Comparison of ENCODE assay signal across 18 cellular contexts in genomic region chr9:116471943-116472506, GRCh38.
DNase-seq lines count a peak whose midpoint lies in the region; ATAC-seq and TF ChIP-seq lines count a peak whose summit lies in the region.
"Had no signal": no experiment of that assay in that cellular context is flagged by ENCODE, and none has a peak within 500 bp of the region (broad histone marks: within the 10 kb centered on the region; RNA-seq: fewer than 3 reads in every experiment).

No MANE protein-coding gene starts in this region.

- H3K79me1 ChIP-seq in neuronal stem cell (ENCODE audit: low read depth, low read length), result no peaks in the 10 kb centered on the region

- H3K4ac ChIP-seq in neuronal stem cell (ENCODE audit: low read length), result no peak overlapping the region

- no peak overlapping the region for H3K4me2 ChIP-seq in neuronal stem cell (ENCODE audit: insufficient read depth, low read length, poor library complexity, severe bottlenecking)
- H3K4me2 ChIP-seq: A549 had no signal

- H3K9me3 Mint-ChIP-seq in activated CD4-positive, alpha-beta T cell treated with anti-CD3 and anti-CD28 coated beads, Interleukin-2, amount 10 ng/mL, durations not matched to agents 24 days and 14 days, result no peaks in the 10 kb centered on the region
- H3K9me3 Mint-ChIP-seq: activated naive CD4-positive, alpha-beta T cell treated with anti-CD3 and anti-CD28 coated beads for 36 hours; activated T-cell treated with anti-CD3 and anti-CD28 coated beads, Interleukin-2, amount 50 U/mL, for 24 hours had no signal

- 51% methylated on average over 7 of the region's 7 CpGs for WGBS in right cardiac atrium
- no CpG with 5 or more reads among the region's 7 CpGs for WGBS in neuronal stem cell (ENCODE audit: extremely low coverage in 2 of 2, insufficient read length in 2 of 2, insufficient replicate concordance in 1 of 2), 2 donors

- no peak for DNase-seq in right cardiac atrium
- DNase-seq in Right ventricle myocardium superior, result no peak
- peak; percentile 21 to 44 for DNase-seq in erythroblast (lab: John Stamatoyannopoulos, UW)
- DNase-seq in neuronal stem cell (ENCODE audit: low spot score), result no peak
- no peak for DNase-seq in SHP77 treated with DMSO at 0.1 percent for 48 hours (lab: John Stamatoyannopoulos, UW)
- no peak for DNase-seq in occipital lobe (lab: John Stamatoyannopoulos, UW)
- no peak for DNase-seq in activated CD4-positive, alpha-beta T cell treated with anti-CD3 and anti-CD28 coated beads, Interleukin-2, amount 10 ng/mL, durations not matched to agents 24 days and 14 days
- no peak for DNase-seq in Peyer's patch
- DNase-seq: activated CD4-positive, CD25-positive, alpha-beta regulatory T cell; activated naive CD4-positive, alpha-beta T cell treated with anti-CD3 and anti-CD28 coated beads for 36 hours; activated T-cell treated with anti-CD3 and anti-CD28 coated beads, Interleukin-2, amount 50 U/mL, for 24 hours; cerebellar nuclear complex; left lung; NCI-H1092 treated with DMSO at 0.1 percent for 48 hours; NK-92 treated with Interleukin-12 subunit alpha and Interleukin-12 subunit beta, amount 100 ng/mL, for 24 hours; stimulated activated naive CD4-positive, alpha-beta T cell had no signal

- H2BK5ac ChIP-seq in neuronal stem cell (ENCODE audit: low read length), result no peak overlapping the region

- H3K14ac ChIP-seq in neuronal stem cell (ENCODE audit: low read length), result no peak overlapping the region

- H3K23ac ChIP-seq in neuronal stem cell (ENCODE audit: low read depth, low read length, poor library complexity), result no peak overlapping the region

- H2AFZ ChIP-seq in neuronal stem cell (ENCODE audit: low read length), result peak overlapping the region; percentile 9
- H2AFZ ChIP-seq: parathyroid adenoma had no signal

- no peak for TF ChIP-seq POLR2A in erythroblast (IDR thresholded peaks at IDR 0.05; ENCODE audit: low read length)
- no peak for TF ChIP-seq POLR2A in Peyer's patch (IDR thresholded peaks at IDR 0.05)

- no peaks in the 10 kb centered on the region for H3K27me3 Mint-ChIP-seq in activated CD4-positive, alpha-beta T cell treated with anti-CD3 and anti-CD28 coated beads, Interleukin-2, amount 10 ng/mL, durations not matched to agents 24 days and 14 days
- H3K27me3 Mint-ChIP-seq: activated T-cell treated with anti-CD3 and anti-CD28 coated beads, Interleukin-2, amount 50 U/mL, for 24 hours had no signal

- no peak overlapping the region for H3K4me3 Mint-ChIP-seq in activated CD4-positive, alpha-beta T cell treated with anti-CD3 and anti-CD28 coated beads, Interleukin-2, amount 10 ng/mL, durations not matched to agents 24 days and 14 days
- H3K4me3 Mint-ChIP-seq: activated naive CD4-positive, alpha-beta T cell treated with anti-CD3 and anti-CD28 coated beads for 36 hours; activated T-cell treated with anti-CD3 and anti-CD28 coated beads, Interleukin-2, amount 50 U/mL, for 24 hours had no signal

- H4K8ac ChIP-seq in neuronal stem cell (ENCODE audit: low read depth, low read length), result no peak overlapping the region

- no peak overlapping the region for H2BK120ac ChIP-seq in neuronal stem cell (ENCODE audit: low read depth, low read length)

- TF ChIP-seq CTCF in Peyer's patch (IDR thresholded peaks at IDR 0.05), result no peak

- no peaks in the 10 kb centered on the region for H3K4me1 Mint-ChIP-seq in activated CD4-positive, alpha-beta T cell treated with anti-CD3 and anti-CD28 coated beads, Interleukin-2, amount 10 ng/mL, durations not matched to agents 24 days and 14 days

- no peak overlapping the region for H3K18ac ChIP-seq in neuronal stem cell (ENCODE audit: low read length)

- intact Hi-C loops in right cardiac atrium (cut with DNase I) (no loop called here), Right ventricle myocardium superior (cut with DNase I) (no loop called here)
- intact Hi-C loops in activated CD4-positive, alpha-beta T cell treated with anti-CD3 and anti-CD28 coated beads, Interleukin-2, amount 10 ng/mL, durations not matched to agents 24 days and 14 days (cut with micrococcal nuclease), result no loop called here

- H3K4me1 ChIP-seq in right cardiac atrium (ENCODE audit: control insufficient read depth, insufficient read depth, low read length) (peaks cover 1% of the 10 kb centered on the region), neuronal stem cell (ENCODE audit: control insufficient read depth in 2 of 2, insufficient read depth in 1 of 2, low read depth in 1 of 2, low read length in 2 of 2) (peaks cover 23 to 32% of the 10 kb centered on the region in 2 donors), Peyer's patch (no peaks in the 10 kb centered on the region)
- H3K4me1 ChIP-seq: left lung, parathyroid adenoma had no signal

- no peak overlapping the region for H3K27ac Mint-ChIP-seq in activated CD4-positive, alpha-beta T cell treated with anti-CD3 and anti-CD28 coated beads, Interleukin-2, amount 10 ng/mL, durations not matched to agents 24 days and 14 days
- H3K27ac Mint-ChIP-seq: activated naive CD4-positive, alpha-beta T cell treated with anti-CD3 and anti-CD28 coated beads for 36 hours; activated T-cell treated with anti-CD3 and anti-CD28 coated beads, Interleukin-2, amount 50 U/mL, for 24 hours had no signal

- H2BK12ac ChIP-seq in neuronal stem cell (ENCODE audit: low read length), result no peak overlapping the region

- peak in 1 of 2 donors; percentile 7 for ATAC-seq in right cardiac atrium
- no peak for ATAC-seq in Right ventricle myocardium superior (ENCODE audit: poor library complexity)
- ATAC-seq: A549 had no signal

- H2AK5ac ChIP-seq in neuronal stem cell (ENCODE audit: low read depth, low read length), result no peak overlapping the region

- H3K27ac ChIP-seq in right cardiac atrium (ENCODE audit: low read length) (peak overlapping the region; percentile 12), neuronal stem cell (replicated peaks; ENCODE audit: low read length) (no peak overlapping the region), Peyer's patch (no peak overlapping the region)
- H3K27ac ChIP-seq: left lung, parathyroid adenoma had no signal

- no peaks in the 10 kb centered on the region for H3K9me3 ChIP-seq in right cardiac atrium (ENCODE audit: control insufficient read depth, low read length)
- no peaks in the 10 kb centered on the region for H3K9me3 ChIP-seq in neuronal stem cell (replicated peaks in 1 of 2; ENCODE audit: control insufficient read depth in 2 of 2, insufficient read depth in 1 of 2, low read depth in 1 of 2, low read length in 2 of 2)
- peaks cover 0 to 4% (median 0%) of the 10 kb centered on the region in 4 donors for H3K9me3 ChIP-seq in Peyer's patch
- H3K9me3 ChIP-seq: A549, left lung had no signal

- H3K4me3 ChIP-seq in right cardiac atrium (ENCODE audit: low read length) (no peak overlapping the region), neuronal stem cell (ENCODE audit: low read length in 2 of 2) (no peak overlapping the region), Peyer's patch (no peak overlapping the region)
- H3K4me3 ChIP-seq: A549, left lung had no signal

- no peaks in the 10 kb centered on the region for H3K27me3 ChIP-seq in right cardiac atrium (ENCODE audit: control insufficient read depth, insufficient read depth)
- H3K27me3 ChIP-seq in neuronal stem cell (ENCODE audit: control insufficient read depth in 3 of 3, insufficient read depth in 3 of 3, low read depth in 1 of 3, low read length in 3 of 3), result no peaks in the 10 kb centered on the region
- no peaks in the 10 kb centered on the region for H3K27me3 ChIP-seq in Peyer's patch
- H3K27me3 ChIP-seq: left lung had no signal

- H3K36me3 ChIP-seq in neuronal stem cell (replicated peaks in 1 of 2; ENCODE audit: control insufficient read depth in 2 of 2, insufficient read depth in 2 of 2, low read length in 2 of 2) (no peaks in the 10 kb centered on the region), Peyer's patch (no peaks in the 10 kb centered on the region)
- H3K36me3 ChIP-seq: left lung had no signal

- no peaks in the 10 kb centered on the region for H3K36me3 Mint-ChIP-seq in activated CD4-positive, alpha-beta T cell treated with anti-CD3 and anti-CD28 coated beads, Interleukin-2, amount 10 ng/mL, durations not matched to agents 24 days and 14 days (ENCODE audit: low read depth)

- no peak overlapping the region for H2BK15ac ChIP-seq in neuronal stem cell (ENCODE audit: low read length)

- no peak overlapping the region for H3K9ac ChIP-seq in neuronal stem cell (ENCODE audit: low read depth, low read length, poor library complexity)
- H3K9ac ChIP-seq: parathyroid adenoma had no signal

- no peak overlapping the region for H4K91ac ChIP-seq in neuronal stem cell (ENCODE audit: low read depth, low read length, poor library complexity)

Comparison
In these comparisons a context has a peak if more than half of its experiments do, and no peak if none do; other contexts are left out.
1. DNase-seq: peak in erythroblast (2 of 2); none in right cardiac atrium (0 of 3), Right ventricle myocardium superior (single experiment), neuronal stem cell (single experiment), SHP77 treated with DMSO at 0.1 percent for 48 hours (single experiment), occipital lobe (single experiment), activated CD4-positive, alpha-beta T cell treated with anti-CD3 and anti-CD28 coated beads, Interleukin-2, amount 10 ng/mL, durations not matched to agents 24 days and 14 days (single experiment) and Peyer's patch (0 of 3).